Comparison of ENCODE assay signal across 10 cellular contexts in the genomic region with DNA sequence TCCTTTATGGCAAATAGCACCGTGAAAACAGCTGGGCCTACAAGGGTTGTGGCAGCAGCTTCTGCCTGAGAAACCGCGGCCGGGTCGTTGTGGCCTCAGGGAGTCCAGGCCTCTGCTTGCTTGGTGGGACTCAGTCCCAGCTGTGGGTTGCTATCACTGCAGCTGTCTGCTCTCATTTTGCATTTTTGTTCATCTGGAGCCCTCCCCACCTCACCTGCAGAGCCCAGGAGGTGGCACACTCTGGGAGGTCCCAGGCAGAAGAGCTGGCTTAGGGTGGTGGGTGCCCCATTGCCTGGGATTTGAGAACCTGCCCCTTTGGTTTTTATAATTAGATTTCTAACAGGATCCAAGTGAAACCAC.
DNase-seq lines count a peak whose midpoint lies in the region; ATAC-seq and TF ChIP-seq lines count a peak whose summit lies in the region.
"Had no signal": no experiment of that assay in that cellular context is flagged by ENCODE, and none has a peak within 500 bp of the region (broad histone marks: within the 10 kb centered on the region; RNA-seq: fewer than 3 reads in every experiment).

No MANE protein-coding gene starts in this region.

- no peak for TF ChIP-seq POLR2A in ovary (IDR thresholded peaks at IDR 0.05)

- intact Hi-C loops in activated T-helper 1 cell treated with anti-CD3 and anti-CD28 coated beads, Interleukin-12 subunit alpha, Interleukin-12 subunit beta, Interleukin-2, Interleukin-4 antibody, amounts not matched to agents 30 ng/mL and 10 ng/mL and 1 ng/mL, durations not matched to agents 14 hours and 24 hours and 36 hours (cut with micrococcal nuclease): loop anchor here (1.0 to 10.0 kb wide), 10 partner anchors 13 to 408 kb away; no protein-coding TSS in a partner anchor
- intact Hi-C loops in ovary (cut with DNase I): no loop called here

- no peak for TF ChIP-seq CTCF in ovary (IDR thresholded peaks at IDR 0.05)

- peak overlapping the region; percentile 82 for H3K27ac Mint-ChIP-seq in activated T-helper 1 cell treated with anti-CD3 and anti-CD28 coated beads, Interleukin-12 subunit alpha, Interleukin-12 subunit beta, Interleukin-2, Interleukin-4 antibody, amounts not matched to agents 30 ng/mL and 10 ng/mL and 1 ng/mL, durations not matched to agents 14 hours and 24 hours and 36 hours

- peaks cover 90% of the 10 kb centered on the region for H3K4me1 Mint-ChIP-seq in activated T-helper 1 cell treated with anti-CD3 and anti-CD28 coated beads, Interleukin-12 subunit alpha, Interleukin-12 subunit beta, Interleukin-2, Interleukin-4 antibody, amounts not matched to agents 30 ng/mL and 10 ng/mL and 1 ng/mL, durations not matched to agents 14 hours and 24 hours and 36 hours (ENCODE audit: low read depth)

- H3K27me3 Mint-ChIP-seq in activated T-helper 1 cell treated with anti-CD3 and anti-CD28 coated beads, Interleukin-12 subunit alpha, Interleukin-12 subunit beta, Interleukin-2, Interleukin-4 antibody, amounts not matched to agents 30 ng/mL and 10 ng/mL and 1 ng/mL, durations not matched to agents 14 hours and 24 hours and 36 hours (ENCODE audit: insufficient read depth): no peaks in the 10 kb centered on the region

- H3K4me3 Mint-ChIP-seq in activated T-helper 1 cell treated with anti-CD3 and anti-CD28 coated beads, Interleukin-12 subunit alpha, Interleukin-12 subunit beta, Interleukin-2, Interleukin-4 antibody, amounts not matched to agents 30 ng/mL and 10 ng/mL and 1 ng/mL, durations not matched to agents 14 hours and 24 hours and 36 hours: peak overlapping the region; percentile 25

- H3K4me1 ChIP-seq in ovary (ENCODE audit: insufficient read depth): no peaks in the 10 kb centered on the region
- H3K4me1 ChIP-seq: SJSA1 had no signal

- H3K36me3 ChIP-seq in ovary: no peaks in the 10 kb centered on the region
- H3K36me3 ChIP-seq: SJSA1 had no signal

- no peak overlapping the region for H3K27ac ChIP-seq in ovary
- H3K27ac ChIP-seq: C4-2B, SJSA1 had no signal

- ATAC-seq in HG03159 (IDR thresholded peaks at IDR 0.05; ENCODE audit: unreplicated experiment) (peak; percentile 51), GM18520 (IDR thresholded peaks at IDR 0.05; ENCODE audit: unreplicated experiment) (no peak)

- 49 to 70% (median 62%) methylated on average over 5 of the region's 5 CpGs for WGBS in ovary, 3 donors

- no peaks in the 10 kb centered on the region for H3K27me3 ChIP-seq in ovary
- H3K27me3 ChIP-seq: SJSA1 had no signal

- no peak for TF ChIP-seq EP300 in ovary (IDR thresholded peaks at IDR 0.05)

- H3K9me3 ChIP-seq in ovary: no peaks in the 10 kb centered on the region
- H3K9me3 ChIP-seq: SJSA1 had no signal

- peaks cover 4% of the 10 kb centered on the region for H3K9me3 Mint-ChIP-seq in activated T-helper 1 cell treated with anti-CD3 and anti-CD28 coated beads, Interleukin-12 subunit alpha, Interleukin-12 subunit beta, Interleukin-2, Interleukin-4 antibody, amounts not matched to agents 30 ng/mL and 10 ng/mL and 1 ng/mL, durations not matched to agents 14 hours and 24 hours and 36 hours

- peaks cover 24% of the 10 kb centered on the region for H3K36me3 Mint-ChIP-seq in activated T-helper 1 cell treated with anti-CD3 and anti-CD28 coated beads, Interleukin-12 subunit alpha, Interleukin-12 subunit beta, Interleukin-2, Interleukin-4 antibody, amounts not matched to agents 30 ng/mL and 10 ng/mL and 1 ng/mL, durations not matched to agents 14 hours and 24 hours and 36 hours (ENCODE audit: low read depth)

- DNase-seq in stimulated activated CD4-positive, alpha-beta T cell treated with anti-CD3 and anti-CD28 coated beads, Interleukin-4, amount 100 ng/mL, for 1 hour: peak; percentile 6
- no peak for DNase-seq in stimulated activated CD4-positive, alpha-beta T cell treated with anti-CD3 and anti-CD28 coated beads, Interleukin-2, amount 100 ng/mL, for 48 hours
- peak; percentile 45 for DNase-seq in activated T-helper 1 cell treated with anti-CD3 and anti-CD28 coated beads, Interleukin-12 subunit alpha, Interleukin-12 subunit beta, Interleukin-2, Interleukin-4 antibody, amounts not matched to agents 30 ng/mL and 10 ng/mL and 1 ng/mL, durations not matched to agents 14 hours and 24 hours and 36 hours (ENCODE audit: low spot score)
- DNase-seq in ovary (no peak), NCI-H146 treated with DMSO at 0.1 percent for 48 hours (lab: John Stamatoyannopoulos, UW; ENCODE audit: unreplicated experiment) (no peak), pons (ENCODE audit: low spot score) (no peak)

- no peak overlapping the region for H3K4me3 ChIP-seq in ovary
- H3K4me3 ChIP-seq: SJSA1 had no signal

Comparison
In these comparisons a context has a peak if more than half of its experiments do, and no peak if none do; other contexts are left out.
1. DNase-seq: peak in stimulated activated CD4-positive, alpha-beta T cell treated with anti-CD3 and anti-CD28 coated beads, Interleukin-4, amount 100 ng/mL, for 1 hour (single experiment) and activated T-helper 1 cell treated with anti-CD3 and anti-CD28 coated beads, Interleukin-12 subunit alpha, Interleukin-12 subunit beta, Interleukin-2, Interleukin-4 antibody, amounts not matched to agents 30 ng/mL and 10 ng/mL and 1 ng/mL, durations not matched to agents 14 hours and 24 hours and 36 hours (single experiment); none in stimulated activated CD4-positive, alpha-beta T cell treated with anti-CD3 and anti-CD28 coated beads, Interleukin-2, amount 100 ng/mL, for 48 hours (0 of 2), ovary (0 of 5), NCI-H146 treated with DMSO at 0.1 percent for 48 hours (single experiment) and pons (single experiment).